In genomic region chr3:149003653-149004305, GRCh38 we compare ENCODE assay signal across 8 cellular contexts. TPM values are rescaled to one million over a fixed set of nuclear protein-coding genes. Genes with fewer than 3 reads are reported as not detected.
DNase-seq lines count a peak whose midpoint lies in the region; ATAC-seq, FAIRE-seq and TF ChIP-seq lines count a peak whose summit lies in the region.

No MANE protein-coding gene starts in this region.

- no peak for TF ChIP-seq POLR2A in breast epithelium (IDR thresholded peaks at IDR 0.05)

- H3K27me3 ChIP-seq in breast epithelium = no peaks in the 10 kb centered on the region

- H3K27ac ChIP-seq in VCaP = peak overlapping the region; percentile 84
- H3K27ac ChIP-seq in breast epithelium = no peak overlapping the region

- peak; percentile 80 for FAIRE-seq in GM19239 (lab: Jason Lieb, UNC)

- no peaks in the 10 kb centered on the region for H3K9me3 ChIP-seq in breast epithelium

- DNase-seq in COR-L47 (lab: John Stamatoyannopoulos, UW) = peak; percentile 54
- DNase-seq in GM19239 (ENCODE audit: insufficient read length, low spot score) = no peak
- DNase-seq in SW480 (ENCODE audit: low spot score) = no peak
- no peak for DNase-seq in KG1 (lab: John Stamatoyannopoulos, UW)
- DNase-seq in breast epithelium (ENCODE audit: low spot score in 2 of 2) = no peak

- intact Hi-C loops in breast epithelium (cut with DNase I; ENCODE audit: low total_unique reads) = no loop called here

- H3K4me1 ChIP-seq in breast epithelium = no peaks in the 10 kb centered on the region

- no peak for TF ChIP-seq CTCF in VCaP (conservative IDR thresholded peaks at IDR 0.05)
- TF ChIP-seq CTCF in breast epithelium (IDR thresholded peaks at IDR 0.05) = no peak

- ATAC-seq in HG03097 (IDR thresholded peaks at IDR 0.05; ENCODE audit: low FRiP score, unreplicated experiment) = peak; percentile 53
- ATAC-seq in esophagus mucosa = no peak

- H3K36me3 ChIP-seq in breast epithelium = no peaks in the 10 kb centered on the region

- H3K4me3 ChIP-seq in breast epithelium = no peak overlapping the region

RNA-seq across cellular contexts. Expression of gene GYG1, which starts 12.4 kb away (rescaled TPM):
- 24.4 TPM for total RNA-seq in esophagus mucosa
- 10 to 100 TPM; 25.8 to 36.1 (median 35.9) TPM for total RNA-seq in breast epithelium
